ENCODE assay signal across 7 cellular contexts in genomic region chr16:29821663-29822115, GRCh38. TPM values are rescaled to one million over a fixed set of nuclear protein-coding genes. Genes with fewer than 3 reads are reported as not detected.
A peak's percentile ranks its signal among the peaks of the same experiment; 100 is the strongest.
DNase-seq lines count a peak whose midpoint lies in the region; ATAC-seq lines count a peak whose summit lies in the region.

No MANE protein-coding gene starts in this region.

- CTCF ChIA-PET in activated CD4-positive, alpha-beta memory T cell treated with anti-CD3 and anti-CD28 coated beads for 36 hours (lab: Charles Lee), result interaction anchor here (0.6 to 6.7 kb wide), 5 partner anchors 14 to 121 kb away, joined by 3 to 79 read pairs (median 27); partner anchors contain the start of genes KIF22 and MAZ

- H3K27me3 ChIP-seq in right cardiac atrium (ENCODE audit: control insufficient read depth, insufficient read depth), result no peaks in the 10 kb centered on the region

- POLR2A ChIA-PET in activated CD4-positive, alpha-beta memory T cell treated with anti-CD3 and anti-CD28 coated beads for 36 hours (lab: Charles Lee), result interaction anchor here (1.0 to 7.9 kb wide), 4 partner anchors 14 to 173 kb away, joined by 3 to 84 read pairs (median 6); partner anchors contain the start of genes HIRIP3, KIF22 and MAZ

- peak overlapping the region; percentile 81 for H3K4me3 ChIP-seq in right cardiac atrium (ENCODE audit: low read length)

- H3K9me3 ChIP-seq in right cardiac atrium (ENCODE audit: control insufficient read depth, low read length), result no peaks in the 10 kb centered on the region

- no peaks in the 10 kb centered on the region for H3K9me3 Mint-ChIP-seq in activated CD4-positive, alpha-beta memory T cell treated with anti-CD3 and anti-CD28 coated beads for 36 hours
- H3K9me3 Mint-ChIP-seq in stimulated activated memory B cell treated with anti-CD40 and anti-IgM and Interleukin-4, amounts not matched to agents 10 μg/mL and 1 μg/mL and 100 μg/mL, for 72 hours, result no peaks in the 10 kb centered on the region

- 51% methylated on average over 7 of the region's 7 CpGs for WGBS in right cardiac atrium

- H3K27me3 Mint-ChIP-seq in activated CD4-positive, alpha-beta memory T cell treated with anti-CD3 and anti-CD28 coated beads for 36 hours, result no peaks in the 10 kb centered on the region
- no peaks in the 10 kb centered on the region for H3K27me3 Mint-ChIP-seq in stimulated activated memory B cell treated with anti-CD40 and anti-IgM and Interleukin-4, amounts not matched to agents 10 μg/mL and 1 μg/mL and 100 μg/mL, for 72 hours

- DNase-seq in H4 (ENCODE audit: low spot score), result peak; percentile 57
- no peak for DNase-seq in activated CD4-positive, alpha-beta memory T cell treated with anti-CD3 and anti-CD28 coated beads for 36 hours
- peak in 1 of 3 donors; percentile 59 for DNase-seq in right cardiac atrium
- DNase-seq in NCI-H2196 treated with DMSO at 0.1 percent for 48 hours (lab: John Stamatoyannopoulos, UW; ENCODE audit: unreplicated experiment), result no peak
- DNase-seq in NCI-H1105 (lab: John Stamatoyannopoulos, UW), result no peak
- DNase-seq in COLO829 (ENCODE audit: low spot score), result no peak

- peaks cover 19% of the 10 kb centered on the region for H3K4me1 ChIP-seq in right cardiac atrium (ENCODE audit: control insufficient read depth, insufficient read depth, low read length)

- peak overlapping the region; percentile 82 for H3K27ac ChIP-seq in right cardiac atrium (ENCODE audit: low read length)

- H3K27ac Mint-ChIP-seq in activated CD4-positive, alpha-beta memory T cell treated with anti-CD3 and anti-CD28 coated beads for 36 hours, result peak overlapping the region; percentile 98
- peak overlapping the region; percentile 84 for H3K27ac Mint-ChIP-seq in stimulated activated memory B cell treated with anti-CD40 and anti-IgM and Interleukin-4, amounts not matched to agents 10 μg/mL and 1 μg/mL and 100 μg/mL, for 72 hours

- peaks cover 33% of the 10 kb centered on the region for H3K36me3 Mint-ChIP-seq in activated CD4-positive, alpha-beta memory T cell treated with anti-CD3 and anti-CD28 coated beads for 36 hours
- peaks cover 33% of the 10 kb centered on the region for H3K36me3 Mint-ChIP-seq in stimulated activated memory B cell treated with anti-CD40 and anti-IgM and Interleukin-4, amounts not matched to agents 10 μg/mL and 1 μg/mL and 100 μg/mL, for 72 hours

- ATAC-seq in right cardiac atrium, result peak in 1 of 2 donors; percentile 9
- ATAC-seq in stimulated activated memory B cell treated with anti-CD40 and anti-IgM and Interleukin-4, amounts not matched to agents 10 μg/mL and 1 μg/mL and 100 μg/mL, for 72 hours, result no peak

- intact Hi-C loops in activated CD4-positive, alpha-beta memory T cell treated with anti-CD3 and anti-CD28 coated beads for 36 hours (cut with micrococcal nuclease), result loop anchor here (2.0 to 10.0 kb wide), 4 partner anchors 27 to 997 kb away; partner anchors contain the start of genes ATXN2L, MYL11 and TBC1D10B
- intact Hi-C loops in right cardiac atrium (cut with DNase I), result no loop called here

- H3K4me3 Mint-ChIP-seq in activated CD4-positive, alpha-beta memory T cell treated with anti-CD3 and anti-CD28 coated beads for 36 hours, result peak overlapping the region; percentile 91
- peak overlapping the region; percentile 94 for H3K4me3 Mint-ChIP-seq in stimulated activated memory B cell treated with anti-CD40 and anti-IgM and Interleukin-4, amounts not matched to agents 10 μg/mL and 1 μg/mL and 100 μg/mL, for 72 hours

- peaks cover 68% of the 10 kb centered on the region for H3K4me1 Mint-ChIP-seq in activated CD4-positive, alpha-beta memory T cell treated with anti-CD3 and anti-CD28 coated beads for 36 hours (ENCODE audit: low read depth)
- peaks cover 72% of the 10 kb centered on the region for H3K4me1 Mint-ChIP-seq in stimulated activated memory B cell treated with anti-CD40 and anti-IgM and Interleukin-4, amounts not matched to agents 10 μg/mL and 1 μg/mL and 100 μg/mL, for 72 hours

RNA-seq across cellular contexts. Expression of gene MVP, which starts 1.4 kb away (rescaled TPM):
- total RNA-seq in H4 (2014; rRNA removed; shearing (Covaris generic)), result 83.0 and 87.2 TPM in 2 replicates
- total RNA-seq in activated CD4-positive, alpha-beta memory T cell treated with anti-CD3 and anti-CD28 coated beads for 36 hours, result 100 to 1,000 TPM; 149 to 156 TPM
- total RNA-seq in right cardiac atrium, result 10 to 100 TPM; 48.2 to 73.9 (median 64.0) TPM
- 50.6 TPM for polyA plus RNA-seq in right cardiac atrium

RNA-seq across cellular contexts. Expression of gene PAGR1, which starts 5.7 kb away (rescaled TPM):
- 43.4 and 46.3 TPM in 2 replicates for total RNA-seq in H4 (2014; rRNA removed; shearing (Covaris generic))
- 10 to 100 TPM; 21.9 to 24.0 TPM for total RNA-seq in activated CD4-positive, alpha-beta memory T cell treated with anti-CD3 and anti-CD28 coated beads for 36 hours
- 10 to 100 TPM; 13.7 to 20.3 (median 15.2) TPM for total RNA-seq in right cardiac atrium
- 33.8 TPM for polyA plus RNA-seq in right cardiac atrium

RNA-seq across cellular contexts. Expression of gene PRRT2, which starts 9.7 kb away (rescaled TPM):
- 0.14 and 1.0 TPM in 2 replicates for total RNA-seq in H4 (2014; rRNA removed; shearing (Covaris generic))
- 1 to 10 TPM in 1 of 2 experiments, under 1 TPM in 1; 1.00 to 2.6 TPM for total RNA-seq in activated CD4-positive, alpha-beta memory T cell treated with anti-CD3 and anti-CD28 coated beads for 36 hours
- total RNA-seq in right cardiac atrium, result 1 to 10 TPM; 2.5 to 5.0 (median 4.4) TPM
- 4.8 TPM for polyA plus RNA-seq in right cardiac atrium

RNA-seq across cellular contexts. Expression of gene MAZ, which starts 15.4 kb away (rescaled TPM):
- total RNA-seq in H4 (2014; rRNA removed; shearing (Covaris generic)), result 84.6 and 135 TPM in 2 replicates
- 100 to 1,000 TPM; 227 to 242 TPM for total RNA-seq in activated CD4-positive, alpha-beta memory T cell treated with anti-CD3 and anti-CD28 coated beads for 36 hours
- total RNA-seq in right cardiac atrium, result 100 to 1,000 TPM in 3 of 4 donors, 10 to 100 TPM in 1; 82.3 to 113 (median 104) TPM
- 69.3 TPM for polyA plus RNA-seq in right cardiac atrium

RNA-seq across cellular contexts. Expression of gene KIF22, which starts 31.1 kb away (rescaled TPM):
- 60.9 and 72.7 TPM in 2 replicates for total RNA-seq in H4 (2014; rRNA removed; shearing (Covaris generic))
- total RNA-seq in activated CD4-positive, alpha-beta memory T cell treated with anti-CD3 and anti-CD28 coated beads for 36 hours, result 100 to 1,000 TPM; 174 to 180 TPM
- total RNA-seq in right cardiac atrium, result 10 to 100 TPM; 19.0 to 53.8 (median 41.6) TPM
- polyA plus RNA-seq in right cardiac atrium, result 89.6 TPM
